In genomic region chr21:26067836-26068401, GRCh38 we compare ENCODE assay signal across 18 cellular contexts.
DNase-seq lines count a peak whose midpoint lies in the region; ATAC-seq, FAIRE-seq and TF ChIP-seq lines count a peak whose summit lies in the region.
"Had no signal": no experiment of that assay in that cellular context is flagged by ENCODE, and none has a peak within 500 bp of the region (broad histone marks: within the 10 kb centered on the region; RNA-seq: fewer than 3 reads in every experiment).

No MANE protein-coding gene starts in this region.

- H3K79me1 ChIP-seq in trophoblast cell (ENCODE audit: low read length), result peaks cover 2% of the 10 kb centered on the region

- DNase-seq in activated naive CD4-positive, alpha-beta T cell treated with Interleukin-2 at 50 U/mL for 16 hours, result no peak
- DNase-seq in GM12878 (ENCODE audit: low read depth, low spot score) (peak; percentile 24), trophoblast cell (no peak), HuH-7 (ENCODE audit: low spot score) (no peak), NCI-H187 treated with DMSO at 0.1 percent for 48 hours (lab: John Stamatoyannopoulos, UW) (no peak), HFFc6 (no peak)
- DNase-seq: activated CD4-positive, alpha-beta memory T cell treated with anti-CD3 and anti-CD28 coated beads for 36 hours; activated naive CD4-positive, alpha-beta T cell treated with anti-CD3 and anti-CD28 coated beads, Interleukin-2, amount 10 ng/mL, durations not matched to agents 7 days and 5 days; AML-193; DMS79; immature natural killer cell; NCI-H1092 treated with DMSO at 0.1 percent for 48 hours; NCI-H526; posterior cingulate gyrus; T1000 had no signal

- H3K9me3 ChIP-seq in GM12878 (replicated peaks; ENCODE audit: control insufficient read depth, insufficient read depth, low read length) (no peaks in the 10 kb centered on the region), trophoblast cell (ENCODE audit: insufficient read depth, low read depth, low read length) (no peaks in the 10 kb centered on the region)

- peak overlapping the region; percentile 73 for H3K27ac Mint-ChIP-seq in activated naive CD4-positive, alpha-beta T cell treated with anti-CD3 and anti-CD28 coated beads, Interleukin-2, amount 50 U/mL, for 24 hours
- H3K27ac Mint-ChIP-seq in HFFc6, result no peak overlapping the region
- H3K27ac Mint-ChIP-seq: activated CD4-positive, alpha-beta memory T cell treated with anti-CD3 and anti-CD28 coated beads for 36 hours; activated naive CD4-positive, alpha-beta T cell treated with anti-CD3 and anti-CD28 coated beads, Interleukin-2, amount 10 ng/mL, durations not matched to agents 7 days and 5 days; IgD-negative memory B cell had no signal

- H2BK5ac ChIP-seq in trophoblast cell (ENCODE audit: low read depth, low read length, poor library complexity), result no peak overlapping the region

- H4K8ac ChIP-seq in trophoblast cell (ENCODE audit: low read depth, low read length), result no peak overlapping the region

- intact Hi-C loops in GM12878 (cut with micrococcal nuclease; ENCODE audit: unreplicated experiment), result no loop called here

- H3K27me3 Mint-ChIP-seq in activated naive CD4-positive, alpha-beta T cell treated with anti-CD3 and anti-CD28 coated beads, Interleukin-2, amount 50 U/mL, for 24 hours, result no peaks in the 10 kb centered on the region
- H3K27me3 Mint-ChIP-seq in HFFc6 (ENCODE audit: insufficient read depth), result no peaks in the 10 kb centered on the region; the same call in 1 of the 2 replicates
- H3K27me3 Mint-ChIP-seq: activated CD4-positive, alpha-beta memory T cell treated with anti-CD3 and anti-CD28 coated beads for 36 hours; activated naive CD4-positive, alpha-beta T cell treated with anti-CD3 and anti-CD28 coated beads, Interleukin-2, amount 10 ng/mL, durations not matched to agents 7 days and 5 days; IgD-negative memory B cell had no signal

- no peak overlapping the region for H2AK5ac ChIP-seq in trophoblast cell (ENCODE audit: low read length)

- no TSS peak for BruUV-seq in GM12878 (replicated peaks; lab: Mats Ljungman, UMichigan)

- no peak overlapping the region for H3K27ac ChIP-seq in GM12878 (ENCODE audit: control insufficient read depth, insufficient read depth)
- H3K27ac ChIP-seq in trophoblast cell (ENCODE audit: low read depth, low read length), result no peak overlapping the region

- peaks cover 1% of the 10 kb centered on the region for H3K36me3 Mint-ChIP-seq in activated naive CD4-positive, alpha-beta T cell treated with anti-CD3 and anti-CD28 coated beads, Interleukin-2, amount 50 U/mL, for 24 hours
- peaks cover 8% of the 10 kb centered on the region; the same call in 1 of the 2 replicates for H3K36me3 Mint-ChIP-seq in HFFc6 (ENCODE audit: low read depth)
- H3K36me3 Mint-ChIP-seq: activated CD4-positive, alpha-beta memory T cell treated with anti-CD3 and anti-CD28 coated beads for 36 hours; activated naive CD4-positive, alpha-beta T cell treated with anti-CD3 and anti-CD28 coated beads, Interleukin-2, amount 10 ng/mL, durations not matched to agents 7 days and 5 days; IgD-negative memory B cell; immature natural killer cell had no signal

- POLR2A ChIA-PET in GM12878 (lab: Charles Lee), result no interaction called here

- H3K9ac ChIP-seq in GM12878 (ENCODE audit: control insufficient read depth, insufficient read depth, low read length), result no peak overlapping the region
- no peak overlapping the region for H3K9ac ChIP-seq in trophoblast cell (ENCODE audit: low read length)

- H2AFZ ChIP-seq in GM12878 (ENCODE audit: control insufficient read depth, low read depth, low read length) (no peak overlapping the region), trophoblast cell (ENCODE audit: insufficient read depth, low read length, poor library complexity) (no peak overlapping the region)

- TF ChIP-seq EP300 in GM12878 (IDR thresholded peaks at IDR 0.05; ENCODE audit: borderline replicate concordance in 1 of 2, control insufficient read depth in 1 of 2, low read depth in 2 of 2, low read length in 2 of 2), result no peak

- 21% methylated on average over 8 of the region's 8 CpGs for WGBS in GM12878 (ENCODE audit: insufficient coverage, insufficient replicate concordance, low lambda C conversion rate, missing lambda C conversion rate)
- WGBS in trophoblast cell (ENCODE audit: extremely low coverage, insufficient coverage, insufficient read length), result no CpG with 5 or more reads among the region's 8 CpGs

- no peaks in the 10 kb centered on the region for H4K20me1 ChIP-seq in GM12878 (ENCODE audit: control insufficient read depth, insufficient read depth)

- H4K91ac ChIP-seq in trophoblast cell (ENCODE audit: low read depth, low read length), result no peak overlapping the region

- no peak overlapping the region for H3K23ac ChIP-seq in trophoblast cell (ENCODE audit: low read length)

- H2BK120ac ChIP-seq in trophoblast cell (ENCODE audit: insufficient read depth, low read length, poor library complexity), result no peak overlapping the region

- H2BK12ac ChIP-seq in trophoblast cell (ENCODE audit: low read length), result no peak overlapping the region

- H3K27me3 ChIP-seq in GM12878 (replicated peaks in 1 of 2; ENCODE audit: control insufficient read depth in 2 of 2, insufficient read depth in 2 of 2, low read length in 1 of 2) (no peaks in the 10 kb centered on the region), trophoblast cell (ENCODE audit: insufficient read depth, low read length) (no peaks in the 10 kb centered on the region)

- CTCF ChIA-PET in GM12878 (lab: Yijun Ruan, JAX), result no interaction called here

- peak overlapping the region; percentile 73 for H3K4me3 Mint-ChIP-seq in activated naive CD4-positive, alpha-beta T cell treated with anti-CD3 and anti-CD28 coated beads, Interleukin-2, amount 50 U/mL, for 24 hours
- H3K4me3 Mint-ChIP-seq in HFFc6, result no peak overlapping the region; the same call in 1 of the 2 replicates
- H3K4me3 Mint-ChIP-seq: activated CD4-positive, alpha-beta memory T cell treated with anti-CD3 and anti-CD28 coated beads for 36 hours; activated naive CD4-positive, alpha-beta T cell treated with anti-CD3 and anti-CD28 coated beads, Interleukin-2, amount 10 ng/mL, durations not matched to agents 7 days and 5 days; IgD-negative memory B cell had no signal

- H3K4me1 ChIP-seq in GM12878 (ENCODE audit: control insufficient read depth, insufficient read depth, low read length) (no peaks in the 10 kb centered on the region; the same call in 1 of the 2 replicates), trophoblast cell (ENCODE audit: control insufficient read depth in 1 of 2, insufficient read depth in 2 of 2, low read length in 2 of 2) (peaks cover 5 to 10% of the 10 kb centered on the region in 2 experiments)

- H3K9me3 Mint-ChIP-seq in activated naive CD4-positive, alpha-beta T cell treated with anti-CD3 and anti-CD28 coated beads, Interleukin-2, amount 50 U/mL, for 24 hours, result no peaks in the 10 kb centered on the region
- H3K9me3 Mint-ChIP-seq in HFFc6, result no peaks in the 10 kb centered on the region
- H3K9me3 Mint-ChIP-seq: activated CD4-positive, alpha-beta memory T cell treated with anti-CD3 and anti-CD28 coated beads for 36 hours; activated naive CD4-positive, alpha-beta T cell treated with anti-CD3 and anti-CD28 coated beads, Interleukin-2, amount 10 ng/mL, durations not matched to agents 7 days and 5 days; IgD-negative memory B cell had no signal

- H3K4me3 ChIP-seq in GM12878, result no peak overlapping the region
- no peak overlapping the region for H3K4me3 ChIP-seq in trophoblast cell (ENCODE audit: low read depth, low read length)

- peaks cover 70% of the 10 kb centered on the region for H3K4me1 Mint-ChIP-seq in activated naive CD4-positive, alpha-beta T cell treated with anti-CD3 and anti-CD28 coated beads, Interleukin-2, amount 50 U/mL, for 24 hours
- peaks cover 69% of the 10 kb centered on the region for H3K4me1 Mint-ChIP-seq in HFFc6 (ENCODE audit: low read depth)

- H3K79me2 ChIP-seq in GM12878 (ENCODE audit: control insufficient read depth, insufficient read depth, low read length), result peaks cover 4% of the 10 kb centered on the region; the same call in 1 of the 2 replicates
- peaks cover 7% of the 10 kb centered on the region for H3K79me2 ChIP-seq in trophoblast cell (ENCODE audit: control insufficient read depth, insufficient read depth, low read length, poor library complexity)

- no peak for FAIRE-seq in GM12878 (lab: Jason Lieb, UNC)

- no peak overlapping the region for H3K18ac ChIP-seq in trophoblast cell (ENCODE audit: low read length)

- H3K36me3 ChIP-seq in GM12878 (ENCODE audit: control insufficient read depth in 2 of 2, insufficient read depth in 2 of 2, low read length in 1 of 2) (no peaks in the 10 kb centered on the region), trophoblast cell (ENCODE audit: control insufficient read depth in 1 of 2, insufficient read depth in 2 of 2, low read length in 2 of 2) (peaks cover 0 to 1% of the 10 kb centered on the region in 2 experiments)

- RAD21 ChIA-PET in GM12878 (lab: Charles Lee; ENCODE audit: unreplicated experiment), result interaction anchor here (1.3 kb wide), 1 partner anchor 90 kb away, joined by 3 read pairs; no protein-coding TSS in a partner anchor

- H3K4me2 ChIP-seq in GM12878 (ENCODE audit: control insufficient read depth, insufficient read depth), result no peak overlapping the region
- H3K4me2 ChIP-seq in trophoblast cell (ENCODE audit: low read length), result no peak overlapping the region

- no peak overlapping the region for H3K14ac ChIP-seq in trophoblast cell (ENCODE audit: low read length)

- TF ChIP-seq POLR2A in GM12878 (IDR thresholded peaks at IDR 0.05; ENCODE audit: low read depth, low read length), result no peak

- ATAC-seq in HG02610 (IDR thresholded peaks at IDR 0.05; ENCODE audit: unreplicated experiment), result peak; percentile 59
- ATAC-seq in GM12878, result peak; percentile 64

- SMC1A ChIA-PET in GM12878 (lab: Charles Lee; ENCODE audit: uncharacterized antibody, unreplicated experiment), result interaction anchor here (1.0 kb wide), 2 partner anchors 60 to 71 kb away, joined by 3 read pairs; no protein-coding TSS in a partner anchor

- in situ Hi-C loops in GM12878 (cut with MboI), result no loop called here

- H4K12ac ChIP-seq in trophoblast cell (ENCODE audit: low read depth, low read length), result no peak overlapping the region

- TF ChIP-seq CTCF in GM12878 (IDR thresholded peaks at IDR 0.05 in 2 of 3, conservative IDR thresholded peaks at IDR 0.05 in 1 of 3; ENCODE audit: control insufficient read depth in 2 of 3, extremely low read depth in 1 of 3, insufficient read depth in 1 of 3, low read depth in 3 of 3, low read length in 3 of 3) (no peak), HFFc6 (IDR thresholded peaks at IDR 0.05) (no peak)

- TF ChIP-seq RAD21 in GM12878 (IDR thresholded peaks at IDR 0.05; ENCODE audit: insufficient read depth, low read depth, low read length), result no peak

- peak overlapping the region; percentile 25 for H3K4ac ChIP-seq in trophoblast cell (ENCODE audit: low read depth, low read length)

TF ChIP-seq in GM12878, 131 proteins besides CTCF, POLR2A, EP300 and RAD21 (continues in another document):
- TF ChIP-seq LARP7 (IDR thresholded peaks at IDR 0.05) (no peak), ATF7 (IDR thresholded peaks at IDR 0.05; ENCODE audit: low read depth) (0 out of 2 replicates have a peak, but pooled peaks have one; percentile 14), RBBP5 (conservative IDR thresholded peaks at IDR 0.05) (no peak), SREBF1 (IDR thresholded peaks at IDR 0.05; ENCODE audit: low read length) (no peak), DPF2 (IDR thresholded peaks at IDR 0.05) (no peak), SMAD5 (IDR thresholded peaks at IDR 0.05; ENCODE audit: low read depth) (no peak), IRF4 (IDR thresholded peaks at IDR 0.05; ENCODE audit: low read depth, low read length) (no peak)
